Comparison of ENCODE assay signal across 8 cellular contexts in genomic region chr12:42482820-42483533, GRCh38.
A peak's percentile ranks its signal among the peaks of the same experiment; 100 is the strongest.
DNase-seq lines count a peak whose midpoint lies in the region; ATAC-seq and FAIRE-seq lines count a peak whose summit lies in the region.

No MANE protein-coding gene starts in this region.

- DNase-seq in HTR-8/SVneo (ENCODE audit: insufficient read length, low spot score) = peak; percentile 74
- peak; percentile 12 to 62 for DNase-seq in SW 1271 (lab: John Stamatoyannopoulos, UW)
- DNase-seq in anterior cingulate cortex (lab: John Stamatoyannopoulos, UW) = peak in 46 of 58 donors; percentile 5 to 68 (median 32)
- peak; percentile 78 to 93 (median 91) for DNase-seq in right cardiac atrium
- peak; percentile 96 for DNase-seq in retina
- DNase-seq in SHP77 treated with DMSO at 0.1 percent for 48 hours (lab: John Stamatoyannopoulos, UW) = no peak

- H3K9me3 ChIP-seq in ES-I3 (ENCODE audit: control insufficient read depth, insufficient read depth, low read length) = no peaks in the 10 kb centered on the region
- H3K9me3 ChIP-seq in right cardiac atrium (ENCODE audit: control insufficient read depth, low read length) = no peaks in the 10 kb centered on the region

- peak overlapping the region; percentile 79 for H3K4me3 ChIP-seq in right cardiac atrium (ENCODE audit: low read length)

- peak overlapping the region; percentile 94 for H3K27ac ChIP-seq in right cardiac atrium (ENCODE audit: low read length)

- intact Hi-C loops in right cardiac atrium (cut with DNase I) = loop anchor here (2.0 to 5.0 kb wide), 4 partner anchors 84 to 849 kb away; no protein-coding TSS in a partner anchor

- ATAC-seq in GM21526 (IDR thresholded peaks at IDR 0.05; ENCODE audit: low FRiP score, unreplicated experiment) (peak; percentile 72), right cardiac atrium (peak; percentile 92 to 93)

- no peaks in the 10 kb centered on the region for H3K36me3 ChIP-seq in ES-I3 (ENCODE audit: insufficient read depth, low read length)

- no peaks in the 10 kb centered on the region for H3K27me3 ChIP-seq in right cardiac atrium (ENCODE audit: control insufficient read depth, insufficient read depth)

- peak overlapping the region; percentile 81 for H3K9ac ChIP-seq in ES-I3 (ENCODE audit: low read depth, low read length)

- peaks cover 29% of the 10 kb centered on the region for H3K4me1 ChIP-seq in ES-I3 (ENCODE audit: insufficient read depth, low read length)
- peaks cover 3% of the 10 kb centered on the region for H3K4me1 ChIP-seq in right cardiac atrium (ENCODE audit: control insufficient read depth, insufficient read depth, low read length)

- WGBS in right cardiac atrium = under 1% methylated on average over 80 of the region's 80 CpGs

- FAIRE-seq in HTR-8/SVneo (lab: Jason Lieb, UNC) = no peak
